8 cellular contexts compared by ENCODE assay signal in the genomic region with DNA sequence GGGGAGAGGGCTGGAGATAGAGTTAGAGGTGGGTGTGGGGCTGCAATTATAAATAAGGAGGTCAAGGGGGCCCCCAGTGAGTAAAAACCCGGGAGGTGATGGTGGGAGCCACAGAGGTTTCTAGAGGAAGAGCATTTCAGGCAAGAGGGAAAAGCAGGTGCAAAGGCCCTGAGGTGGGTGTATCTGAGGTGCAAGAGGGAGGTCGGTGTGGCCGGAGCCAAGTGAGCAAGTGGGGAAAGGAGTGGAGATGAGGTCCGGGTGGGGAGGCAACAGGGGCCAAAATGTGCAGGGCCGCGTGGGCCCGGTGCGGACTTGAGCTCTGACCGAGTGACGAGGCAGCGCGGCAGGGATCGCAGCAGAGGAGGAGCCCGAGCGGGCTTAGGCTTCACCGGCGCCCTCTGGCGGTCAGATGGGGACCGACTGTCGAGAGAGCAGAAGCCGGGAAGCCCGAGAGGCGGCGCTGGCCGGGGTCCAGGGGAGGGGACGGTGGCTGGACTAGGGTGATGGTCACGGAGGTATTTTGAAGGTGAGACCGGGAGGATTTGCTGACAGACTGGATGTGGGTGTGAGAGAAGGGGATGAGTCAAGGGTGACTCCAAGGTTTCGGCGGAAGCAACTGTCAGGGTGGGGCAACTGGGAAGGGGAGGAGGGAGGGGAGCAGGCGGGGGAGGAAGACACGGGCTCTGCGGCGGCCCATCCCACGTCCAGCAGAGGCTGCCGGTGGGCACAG. TPM values are rescaled to one million over a fixed set of nuclear protein-coding genes. Genes with fewer than 3 reads are reported as not detected.
DNase-seq lines count a peak whose midpoint lies in the region; ATAC-seq and TF ChIP-seq lines count a peak whose summit lies in the region.

No MANE protein-coding gene starts in this region.

- peaks cover 2 to 7% of the 10 kb centered on the region in 2 donors for H3K27me3 Mint-ChIP-seq in T-cell
- peaks cover 38% of the 10 kb centered on the region for H3K27me3 Mint-ChIP-seq in progenitor cell of endocrine pancreas

- no peaks in the 10 kb centered on the region for H3K36me3 Mint-ChIP-seq in T-cell
- no peaks in the 10 kb centered on the region for H3K36me3 Mint-ChIP-seq in progenitor cell of endocrine pancreas (ENCODE audit: insufficient read depth)

- H3K4me1 ChIP-seq in adipocyte (ENCODE audit: control insufficient read depth, insufficient read depth, low read length) (peaks cover 18% of the 10 kb centered on the region), upper lobe of left lung (peaks cover 9 to 13% (median 12%) of the 10 kb centered on the region in 4 donors)

- H3K4me3 ChIP-seq in GM12864 (ENCODE audit: low read depth, low read length) = peak overlapping the region; percentile 25; the same call in 1 of the 2 replicates
- H3K4me3 ChIP-seq in adipocyte (ENCODE audit: low read length) = peak overlapping the region; percentile 77
- peak overlapping the region in 3 of 4 donors; percentile 29 to 45 (median 42) for H3K4me3 ChIP-seq in upper lobe of left lung

- H3K4me3 Mint-ChIP-seq in T-cell = peak overlapping the region; percentile 60 to 75 (median 66)
- peak overlapping the region; percentile 64 for H3K4me3 Mint-ChIP-seq in progenitor cell of endocrine pancreas (ENCODE audit: low read depth)

- H3K36me3 ChIP-seq in adipocyte (ENCODE audit: control insufficient read depth, insufficient read depth, low read length, severe bottlenecking) (no peaks in the 10 kb centered on the region), upper lobe of left lung (no peaks in the 10 kb centered on the region)

- intact Hi-C loops in left cardiac atrium (cut with DNase I) = loop anchor here (5.0 to 10.0 kb wide), 3 partner anchors 102 to 324 kb away; a partner anchor contains a TSS

- H3K9me3 Mint-ChIP-seq in T-cell (no peaks in the 10 kb centered on the region), progenitor cell of endocrine pancreas (ENCODE audit: low read depth) (peaks cover 3% of the 10 kb centered on the region)

- peak overlapping the region in 3 of 4 donors; percentile 2 to 56 (median 46) for H3K27ac ChIP-seq in upper lobe of left lung

- H3K27me3 ChIP-seq in adipocyte (replicated peaks; ENCODE audit: control insufficient read depth, insufficient read depth, low read length) (no peaks in the 10 kb centered on the region), upper lobe of left lung (no peaks in the 10 kb centered on the region)

- peak; percentile 35 for DNase-seq in GM12864 (ENCODE audit: low read depth)
- DNase-seq in NCI-H1105 (lab: John Stamatoyannopoulos, UW) = peak; percentile 69
- DNase-seq in T-cell = peak; percentile 53 to 90 (median 82)
- peak; percentile 97 for DNase-seq in adipocyte (ENCODE audit: low read depth)
- peak; percentile 95 for DNase-seq in left cardiac atrium
- peak; percentile 89 for DNase-seq in progenitor cell of endocrine pancreas (ENCODE audit: low spot score, unreplicated experiment)
- peak; percentile 93 to 96 for DNase-seq in upper lobe of left lung

- H3K27ac Mint-ChIP-seq in T-cell = peak overlapping the region; percentile 20 to 26
- peak overlapping the region; percentile 85 for H3K27ac Mint-ChIP-seq in progenitor cell of endocrine pancreas

- TF ChIP-seq EP300 in upper lobe of left lung (IDR thresholded peaks at IDR 0.05) = no peak

- peak overlapping the region; percentile 59 for H3K9ac ChIP-seq in adipocyte (ENCODE audit: low read length)

- POLR2A ChIA-PET in T-cell (lab: Charles Lee) = no interaction called here

- 4 to 5% methylated on average over 34 to 36 of the region's 36 CpGs for WGBS in upper lobe of left lung, 2 donors

- H3K9me3 ChIP-seq in adipocyte (ENCODE audit: control insufficient read depth, low read length) = no peaks in the 10 kb centered on the region
- no peaks in the 10 kb centered on the region for H3K9me3 ChIP-seq in upper lobe of left lung

- TF ChIP-seq POLR2A in upper lobe of left lung (IDR thresholded peaks at IDR 0.05) = no peak

- TF ChIP-seq CTCF in GM12864 (IDR thresholded peaks at IDR 0.05; ENCODE audit: low read depth, low read length, missing control alignments) (peak; percentile 95), progenitor cell of endocrine pancreas (IDR thresholded peaks at IDR 0.05; ENCODE audit: unreplicated experiment) (peak; percentile 92), upper lobe of left lung (IDR thresholded peaks at IDR 0.05) (peak; percentile 92 to 97 (median 95))

- peak; percentile 84 to 92 (median 89) for ATAC-seq in T-cell (replicated peaks in 1 of 4)
- peak; percentile 83 to 91 for ATAC-seq in left cardiac atrium
- ATAC-seq in upper lobe of left lung (ENCODE audit: low FRiP score in 2 of 2) = peak; percentile 90 to 92
- ATAC-seq in GM21423 (IDR thresholded peaks at IDR 0.05; ENCODE audit: unreplicated experiment) = no peak

- H3K4me1 Mint-ChIP-seq in T-cell = peaks cover 14 to 24% (median 14%) of the 10 kb centered on the region in 3 donors
- H3K4me1 Mint-ChIP-seq in progenitor cell of endocrine pancreas (ENCODE audit: low read depth) = peaks cover 3% of the 10 kb centered on the region

- CTCF ChIA-PET in T-cell (lab: Charles Lee) = interaction anchor here in 1 of 2 donors (0.8 to 1.5 kb wide), 2 partner anchors 83 to 99 kb away, joined by 4 to 6 read pairs; no protein-coding TSS in a partner anchor

RNA-seq across cellular contexts. Expression of a gene that starts 17.7 kb away (rescaled TPM):
- total RNA-seq in T-cell (not detected), left cardiac atrium (not detected), progenitor cell of endocrine pancreas (not detected in 2 replicates), upper lobe of left lung (under 1 TPM in 1 of 6 donors, not detected in 5; 0.27 TPM)

RNA-seq across cellular contexts. Expression of a gene that starts 26.0 kb away (rescaled TPM):
- total RNA-seq in T-cell (1 to 10 TPM in 4 of 5 donors, not detected in 1; 2.3 to 3.0 (median 2.7) TPM), left cardiac atrium (under 1 TPM in 1 of 2 donors, not detected in 1; 0.32 TPM), progenitor cell of endocrine pancreas (3.8 and 4.3 TPM in 2 replicates), upper lobe of left lung (10 to 100 TPM; 24.0 to 87.3 (median 43.3) TPM)

RNA-seq across cellular contexts. Expression of a gene that starts 30.1 kb away (rescaled TPM):
- total RNA-seq in T-cell (1,000 to 10,000 TPM; 2,370 to 2,784 (median 2,662) TPM), left cardiac atrium (100 to 1,000 TPM; 674 to 678 TPM), progenitor cell of endocrine pancreas (1,379 and 1,392 TPM in 2 replicates), upper lobe of left lung (1,000 to 10,000 TPM in 5 of 6 donors, 100 to 1,000 TPM in 1; 950 to 1,930 (median 1,443) TPM)

RNA-seq across cellular contexts. Expression of a gene that starts 30.5 kb away (rescaled TPM):
- 10 to 100 TPM; 18.0 to 37.0 (median 31.8) TPM for total RNA-seq in T-cell
- total RNA-seq in left cardiac atrium = 1 to 10 TPM; 9.0 to 9.3 TPM
- 137 and 138 TPM in 2 replicates for total RNA-seq in progenitor cell of endocrine pancreas
- total RNA-seq in upper lobe of left lung = 10 to 100 TPM in 5 of 6 donors, 1 to 10 TPM in 1; 9.1 to 50.3 (median 26.8) TPM

RNA-seq across cellular contexts. Expression of a gene that starts 36.9 kb away (rescaled TPM):
- total RNA-seq in T-cell (not detected), left cardiac atrium (under 1 TPM; 0.39 to 0.71 TPM), progenitor cell of endocrine pancreas (not detected in 2 replicates), upper lobe of left lung (10 to 100 TPM; 10.5 to 19.6 (median 15.2) TPM)

Comparison
In these comparisons a context has a peak if more than half of its experiments do, and no peak if none do; other contexts are left out.
1. DNase-seq: peak in every context shown above with its lines; median percentile 97 in adipocyte; 95 in left cardiac atrium; 94 in upper lobe of left lung; 89 in progenitor cell of endocrine pancreas; 82 in T-cell; 69 in NCI-H1105; 35 in GM12864.
2. H3K4me3 ChIP-seq: peak in every context shown above with its lines; median percentile 77 in adipocyte; 42 in upper lobe of left lung; 25 in GM12864.